Comparison of ENCODE assay signal across 8 cellular contexts in genomic region chr3:170221924-170222646, GRCh38.
A peak's percentile ranks its signal among the peaks of the same experiment; 100 is the strongest.
DNase-seq lines count a peak whose midpoint lies in the region; ATAC-seq lines count a peak whose summit lies in the region.

TSS of gene PRKCI (plus strand) at chr3:170222424. CDS start at chr3:170222670, 246 bp downstream.

- ATAC-seq in GM18909 (IDR thresholded peaks at IDR 0.05; ENCODE audit: poor library complexity, unreplicated experiment) (peak; percentile 96), HG03175 (IDR thresholded peaks at IDR 0.05; ENCODE audit: unreplicated experiment) (peak; percentile 98)
- ATAC-seq in central memory CD8-positive, alpha-beta T cell (replicated peaks; ENCODE audit: extremely low read depth, poor library complexity, severe bottlenecking): peak; percentile 89

- peaks cover 27% of the 10 kb centered on the region for H3K4me1 Mint-ChIP-seq in central memory CD8-positive, alpha-beta T cell

- H3K9me3 Mint-ChIP-seq in central memory CD8-positive, alpha-beta T cell: no peaks in the 10 kb centered on the region

- peak within 1 kb of the TSS; percentile 91 for H3K4me3 Mint-ChIP-seq in central memory CD8-positive, alpha-beta T cell

- peak within 1 kb of the TSS; percentile 89 for H3K27ac Mint-ChIP-seq in central memory CD8-positive, alpha-beta T cell (ENCODE audit: low read depth)

- H3K36me3 Mint-ChIP-seq in central memory CD8-positive, alpha-beta T cell (ENCODE audit: insufficient read depth): peaks cover 5% of the 10 kb centered on the region

- DNase-seq in AG08395 (ENCODE audit: low spot score) (peak; percentile 98), NCI-H345 (lab: John Stamatoyannopoulos, UW) (peak; percentile 93), iris pigment epithelial cell (ENCODE audit: low read depth) (peak; percentile 98)
- DNase-seq in activated CD4-positive, CD25-positive, alpha-beta regulatory T cell treated with anti-CD3 and anti-CD28 coated beads, Interleukin-2, amount 50 U/mL, for 16 hours (ENCODE audit: low read depth, low spot score): peak; percentile 72
- peak; percentile 60 to 68 for DNase-seq in central memory CD8-positive, alpha-beta T cell (ENCODE audit: low spot score in 2 of 2)
- DNase-seq in stimulated activated CD4-positive, alpha-beta T cell treated with anti-CD3 and anti-CD28 coated beads, Interleukin-12 subunit alpha, Interleukin-12 subunit beta, amount 100 ng/mL, for 24 hours (ENCODE audit: low read depth in 2 of 2): peak; percentile 76 to 88

- no peaks in the 10 kb centered on the region for H3K27me3 Mint-ChIP-seq in central memory CD8-positive, alpha-beta T cell

Comparison
In these comparisons a context has a peak if more than half of its experiments do, and no peak if none do; other contexts are left out.
1. Peak in every context shown above with its lines: DNase-seq and ATAC-seq.